Comparison of ENCODE assay signal across 8 cellular contexts in genomic region chrX:13658602-13659001, GRCh38. TPM values are rescaled to one million over a fixed set of nuclear protein-coding genes. Genes with fewer than 3 reads are reported as not detected.
DNase-seq lines count a peak whose midpoint lies in the region; ATAC-seq lines count a peak whose summit lies in the region.

No MANE protein-coding gene starts in this region.

- H3K9me3 Mint-ChIP-seq in activated CD8-positive, alpha-beta T cell treated with anti-CD3 and anti-CD28 coated beads, Interleukin-2, amount 10 ng/mL, durations not matched to agents 7 days and 5 days (ENCODE audit: insufficient read depth), result no peaks in the 10 kb centered on the region

- no peaks in the 10 kb centered on the region for H3K27me3 ChIP-seq in rectal smooth muscle tissue (ENCODE audit: control insufficient read depth, insufficient read depth, low read length)

- no peak overlapping the region for H3K27ac Mint-ChIP-seq in activated CD8-positive, alpha-beta T cell treated with anti-CD3 and anti-CD28 coated beads, Interleukin-2, amount 10 ng/mL, durations not matched to agents 7 days and 5 days

- CTCF ChIA-PET in activated CD8-positive, alpha-beta T cell treated with anti-CD3 and anti-CD28 coated beads, Interleukin-2, amount 10 ng/mL, durations not matched to agents 7 days and 5 days (lab: Charles Lee), result interaction anchor here (0.7 to 1.5 kb wide), 5 partner anchors 11 to 375 kb away, joined by 3 to 5 read pairs (median 4); no protein-coding TSS in a partner anchor

- no peaks in the 10 kb centered on the region for H3K27me3 Mint-ChIP-seq in activated CD8-positive, alpha-beta T cell treated with anti-CD3 and anti-CD28 coated beads, Interleukin-2, amount 10 ng/mL, durations not matched to agents 7 days and 5 days (ENCODE audit: low read depth)

- peak overlapping the region; percentile 38 for H3K27ac ChIP-seq in rectal smooth muscle tissue (ENCODE audit: low read depth, low read length)

- ATAC-seq in activated CD8-positive, alpha-beta T cell treated with anti-CD3 and anti-CD28 coated beads, Interleukin-2, amount 10 ng/mL, durations not matched to agents 7 days and 5 days, result peak; percentile 51

- peak; percentile 2 for DNase-seq in activated T-cell treated with anti-CD3 and anti-CD28 coated beads for 24 hours (ENCODE audit: low read depth)
- DNase-seq in activated T-cell treated with anti-CD3 and anti-CD28 coated beads, Interleukin-2, amount 50 U/mL, for 1 hour, result no peak
- DNase-seq in NAMALWA (ENCODE audit: low spot score), result peak; percentile 72
- DNase-seq in activated CD8-positive, alpha-beta T cell treated with anti-CD3 and anti-CD28 coated beads, Interleukin-2, amount 10 ng/mL, durations not matched to agents 7 days and 5 days, result peak; percentile 40
- peak; percentile 38 for DNase-seq in glomerular visceral epithelial cell (ENCODE audit: extremely low spot score)
- DNase-seq in GM19238 (ENCODE audit: insufficient read length, low spot score), result no peak
- DNase-seq in stimulated activated CD4-positive, alpha-beta T cell treated with anti-CD3 and anti-CD28 coated beads, Interleukin-12 subunit alpha, Interleukin-12 subunit beta, amount 100 ng/mL, for 4 hours, result no peak

- H3K36me3 Mint-ChIP-seq in activated CD8-positive, alpha-beta T cell treated with anti-CD3 and anti-CD28 coated beads, Interleukin-2, amount 10 ng/mL, durations not matched to agents 7 days and 5 days (ENCODE audit: low read depth), result peaks cover 15% of the 10 kb centered on the region

- no peak overlapping the region for H3K4me3 Mint-ChIP-seq in activated CD8-positive, alpha-beta T cell treated with anti-CD3 and anti-CD28 coated beads, Interleukin-2, amount 10 ng/mL, durations not matched to agents 7 days and 5 days

- peaks cover 25% of the 10 kb centered on the region for H3K4me1 Mint-ChIP-seq in activated CD8-positive, alpha-beta T cell treated with anti-CD3 and anti-CD28 coated beads, Interleukin-2, amount 10 ng/mL, durations not matched to agents 7 days and 5 days (ENCODE audit: low read depth)

- H3K9ac ChIP-seq in rectal smooth muscle tissue (ENCODE audit: low read length), result no peak overlapping the region

- H3K4me1 ChIP-seq in rectal smooth muscle tissue (ENCODE audit: control insufficient read depth, insufficient read depth, low read length), result peaks cover 8% of the 10 kb centered on the region

- POLR2A ChIA-PET in activated CD8-positive, alpha-beta T cell treated with anti-CD3 and anti-CD28 coated beads, Interleukin-2, amount 10 ng/mL, durations not matched to agents 7 days and 5 days (lab: Charles Lee), result no interaction called here

- no peaks in the 10 kb centered on the region for H3K36me3 ChIP-seq in rectal smooth muscle tissue (ENCODE audit: control insufficient read depth, insufficient read depth, low read length)

- no peak overlapping the region for H3K4me3 ChIP-seq in rectal smooth muscle tissue (ENCODE audit: low read length)

RNA-seq across cellular contexts. Expression of gene TCEANC, which starts 5.7 kb away (rescaled TPM):
- 1 to 10 TPM; 3.8 to 4.1 TPM for total RNA-seq in activated CD8-positive, alpha-beta T cell treated with anti-CD3 and anti-CD28 coated beads, Interleukin-2, amount 10 ng/mL, durations not matched to agents 7 days and 5 days

RNA-seq across cellular contexts. Expression of gene RAB9A, which starts 30.3 kb away (rescaled TPM):
- 10 to 100 TPM; 10.6 to 11.2 TPM for total RNA-seq in activated CD8-positive, alpha-beta T cell treated with anti-CD3 and anti-CD28 coated beads, Interleukin-2, amount 10 ng/mL, durations not matched to agents 7 days and 5 days

Comparison
In these comparisons a context has a peak if more than half of its experiments do, and no peak if none do; other contexts are left out.
1. DNase-seq: peak in activated T-cell treated with anti-CD3 and anti-CD28 coated beads for 24 hours (single experiment), NAMALWA (single experiment), activated CD8-positive, alpha-beta T cell treated with anti-CD3 and anti-CD28 coated beads, Interleukin-2, amount 10 ng/mL, durations not matched to agents 7 days and 5 days (single experiment) and glomerular visceral epithelial cell (single experiment); none in activated T-cell treated with anti-CD3 and anti-CD28 coated beads, Interleukin-2, amount 50 U/mL, for 1 hour (single experiment), GM19238 (single experiment) and stimulated activated CD4-positive, alpha-beta T cell treated with anti-CD3 and anti-CD28 coated beads, Interleukin-12 subunit alpha, Interleukin-12 subunit beta, amount 100 ng/mL, for 4 hours (single experiment).